8 cellular contexts compared by ENCODE assay signal in the genomic region with DNA sequence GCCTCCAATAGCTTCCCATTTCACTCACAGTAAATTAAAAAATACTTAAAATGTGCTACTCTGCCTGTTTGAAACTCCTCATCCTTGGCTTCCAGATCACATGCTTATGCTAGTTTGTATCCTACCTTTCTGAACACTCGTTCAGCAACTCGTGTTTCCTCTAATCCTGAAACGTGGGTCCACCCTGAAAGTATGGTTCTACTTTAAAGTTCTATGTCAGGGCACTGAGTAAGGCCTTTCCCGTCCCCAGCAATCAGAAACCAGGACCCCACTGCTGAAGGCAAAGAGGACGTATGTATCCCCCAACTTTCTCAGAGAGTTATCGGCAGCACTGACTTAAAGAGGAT.
DNase-seq lines count a peak whose midpoint lies in the region; ATAC-seq, FAIRE-seq and TF ChIP-seq lines count a peak whose summit lies in the region.

No MANE protein-coding gene starts in this region.

- H3K9me3 ChIP-seq in ES-I3 (ENCODE audit: control insufficient read depth, insufficient read depth, low read length) (no peaks in the 10 kb centered on the region; the same call in 1 of the 2 replicates), mucosa of stomach (ENCODE audit: control insufficient read depth, low read length) (no peaks in the 10 kb centered on the region)

- H3K4me1 ChIP-seq in ES-I3 (ENCODE audit: insufficient read depth, low read length), result peaks cover 43% of the 10 kb centered on the region
- peaks cover 12% of the 10 kb centered on the region for H3K4me1 ChIP-seq in mucosa of stomach (ENCODE audit: control insufficient read depth, insufficient read depth, low read length)

- ATAC-seq in GM21825 (IDR thresholded peaks at IDR 0.05; ENCODE audit: unreplicated experiment), result no peak

- H3K4me3 ChIP-seq in mucosa of stomach (ENCODE audit: low read length), result peak overlapping the region; percentile 91

- H3K27ac ChIP-seq in cingulate gyrus (ENCODE audit: low read depth, low read length), result peak overlapping the region; percentile 88

- POLR2A ChIA-PET in GM10248 (lab: Yijun Ruan, JAX), result no interaction called here

- H3K9ac ChIP-seq in ES-I3 (ENCODE audit: low read depth, low read length) (peak overlapping the region; percentile 80), mucosa of stomach (ENCODE audit: low read length) (peak overlapping the region; percentile 86)

- DNase-seq in LoVo (ENCODE audit: low spot score), result peak; percentile 41
- DNase-seq in GM10248 (ENCODE audit: extremely low spot score), result no peak
- DNase-seq in effector CD8-positive, alpha-beta T cell (lab: John Stamatoyannopoulos, UW), result no peak
- no peak for DNase-seq in GM19239 (ENCODE audit: insufficient read length, low spot score)

- no peaks in the 10 kb centered on the region for H3K36me3 ChIP-seq in ES-I3 (ENCODE audit: insufficient read depth, low read length)
- no peaks in the 10 kb centered on the region for H3K36me3 ChIP-seq in mucosa of stomach (ENCODE audit: control insufficient read depth, insufficient read depth, low read length)

- CTCF ChIA-PET in GM10248 (lab: Yijun Ruan, JAX), result interaction anchor here (0.8 to 1.5 kb wide), 7 partner anchors 9 to 511 kb away, joined by 3 to 4 read pairs (median 3); no protein-coding TSS in a partner anchor

- H3K27me3 ChIP-seq in mucosa of stomach (ENCODE audit: control insufficient read depth, insufficient read depth, low read length), result no peaks in the 10 kb centered on the region

- no peak for FAIRE-seq in GM19239 (lab: Jason Lieb, UNC)

- no peak for TF ChIP-seq CTCF in GM10248 (IDR thresholded peaks at IDR 0.05; ENCODE audit: control extremely low read depth, extremely low read depth, low read depth, missing control alignments)
